In the genomic region with DNA sequence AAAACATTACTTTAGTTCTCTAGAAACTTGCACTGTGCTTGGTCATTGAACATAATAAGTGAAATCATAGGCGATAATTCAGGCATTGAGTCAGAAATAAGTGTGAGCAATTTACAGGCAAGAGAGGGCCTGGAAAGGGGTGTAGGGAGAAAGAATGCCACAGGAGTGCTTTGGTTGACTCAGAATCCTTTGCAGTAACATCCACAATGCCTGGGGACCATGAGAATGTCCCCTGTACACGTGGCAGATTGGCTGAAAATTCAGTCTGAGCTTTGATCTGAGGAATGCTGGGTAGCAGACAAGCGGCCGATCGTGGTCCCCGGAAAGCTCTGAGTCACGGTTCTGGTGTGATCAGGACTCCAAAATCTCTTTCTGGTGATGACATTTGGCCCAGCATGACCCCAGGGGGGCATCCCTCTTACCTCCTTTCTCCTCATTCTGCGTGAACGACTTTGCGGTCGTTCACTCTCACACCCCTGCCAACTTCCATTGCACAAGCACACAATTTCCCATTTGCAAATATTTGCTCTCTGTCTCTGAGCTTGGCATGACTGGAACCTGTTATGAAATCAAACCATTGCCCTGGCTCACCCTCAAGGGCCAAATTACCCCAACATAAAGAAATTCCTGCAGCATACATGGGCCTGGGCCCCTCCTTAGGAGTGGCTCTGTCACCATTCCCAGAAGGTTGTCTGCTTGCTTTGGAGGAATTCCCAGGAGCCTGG, we compare ENCODE assay signal across 1 cellular context.
TF ChIP-seq lines count a peak whose summit lies in the region.

No MANE protein-coding gene starts in this region.

TF ChIP-seq in A549, 52 proteins besides CTCF, POLR2A, EP300 and RAD21 (continued from another document):
- TF ChIP-seq, protein P1, sequence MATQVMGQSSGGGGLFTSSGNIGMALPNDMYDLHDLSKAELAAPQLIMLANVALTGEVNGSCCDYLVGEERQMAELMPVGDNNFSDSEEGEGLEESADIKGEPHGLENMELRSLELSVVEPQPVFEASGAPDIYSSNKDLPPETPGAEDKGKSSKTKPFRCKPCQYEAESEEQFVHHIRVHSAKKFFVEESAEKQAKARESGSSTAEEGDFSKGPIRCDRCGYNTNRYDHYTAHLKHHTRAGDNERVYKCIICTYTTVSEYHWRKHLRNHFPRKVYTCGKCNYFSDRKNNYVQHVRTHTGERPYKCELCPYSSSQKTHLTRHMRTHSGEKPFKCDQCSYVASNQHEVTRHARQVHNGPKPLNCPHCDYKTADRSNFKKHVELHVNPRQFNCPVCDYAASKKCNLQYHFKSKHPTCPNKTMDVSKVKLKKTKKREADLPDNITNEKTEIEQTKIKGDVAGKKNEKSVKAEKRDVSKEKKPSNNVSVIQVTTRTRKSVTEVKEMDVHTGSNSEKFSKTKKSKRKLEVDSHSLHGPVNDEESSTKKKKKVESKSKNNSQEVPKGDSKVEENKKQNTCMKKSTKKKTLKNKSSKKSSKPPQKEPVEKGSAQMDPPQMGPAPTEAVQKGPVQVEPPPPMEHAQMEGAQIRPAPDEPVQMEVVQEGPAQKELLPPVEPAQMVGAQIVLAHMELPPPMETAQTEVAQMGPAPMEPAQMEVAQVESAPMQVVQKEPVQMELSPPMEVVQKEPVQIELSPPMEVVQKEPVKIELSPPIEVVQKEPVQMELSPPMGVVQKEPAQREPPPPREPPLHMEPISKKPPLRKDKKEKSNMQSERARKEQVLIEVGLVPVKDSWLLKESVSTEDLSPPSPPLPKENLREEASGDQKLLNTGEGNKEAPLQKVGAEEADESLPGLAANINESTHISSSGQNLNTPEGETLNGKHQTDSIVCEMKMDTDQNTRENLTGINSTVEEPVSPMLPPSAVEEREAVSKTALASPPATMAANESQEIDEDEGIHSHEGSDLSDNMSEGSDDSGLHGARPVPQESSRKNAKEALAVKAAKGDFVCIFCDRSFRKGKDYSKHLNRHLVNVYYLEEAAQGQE (IDR thresholded peaks at IDR 0.05): no peak
- TF ChIP-seq HDAC2 (IDR thresholded peaks at IDR 0.05): no peak
- no peak for TF ChIP-seq ESRRA (IDR thresholded peaks at IDR 0.05; ENCODE audit: borderline replicate concordance, low read length)
- peak; percentile 53 for TF ChIP-seq BHLHE40 (IDR thresholded peaks at IDR 0.05; ENCODE audit: low read depth, low read length)
- TF ChIP-seq, protein P2, sequence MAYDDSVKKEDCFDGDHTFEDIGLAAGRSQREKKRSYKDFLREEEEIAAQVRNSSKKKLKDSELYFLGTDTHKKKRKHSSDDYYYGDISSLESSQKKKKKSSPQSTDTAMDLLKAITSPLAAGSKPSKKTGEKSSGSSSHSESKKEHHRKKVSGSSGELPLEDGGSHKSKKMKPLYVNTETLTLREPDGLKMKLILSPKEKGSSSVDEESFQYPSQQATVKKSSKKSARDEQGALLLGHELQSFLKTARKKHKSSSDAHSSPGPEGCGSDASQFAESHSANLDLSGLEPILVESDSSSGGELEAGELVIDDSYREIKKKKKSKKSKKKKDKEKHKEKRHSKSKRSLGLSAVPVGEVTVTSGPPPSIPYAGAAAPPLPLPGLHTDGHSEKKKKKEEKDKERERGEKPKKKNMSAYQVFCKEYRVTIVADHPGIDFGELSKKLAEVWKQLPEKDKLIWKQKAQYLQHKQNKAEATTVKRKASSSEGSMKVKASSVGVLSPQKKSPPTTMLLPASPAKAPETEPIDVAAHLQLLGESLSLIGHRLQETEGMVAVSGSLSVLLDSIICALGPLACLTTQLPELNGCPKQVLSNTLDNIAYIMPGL (CRISPR knock-in tag; IDR thresholded peaks at IDR 0.05; ENCODE audit: borderline replicate concordance): no peak
- peak; percentile 83 for TF ChIP-seq MYC (IDR thresholded peaks at IDR 0.05; ENCODE audit: borderline replicate concordance, low read length)
- TF ChIP-seq MAFK (IDR thresholded peaks at IDR 0.05; ENCODE audit: partially characterized antibody): peak; percentile 74
- 0 out of 2 replicates have a peak, but pooled peaks have one; percentile 52 for TF ChIP-seq MAZ (IDR thresholded peaks at IDR 0.05; ENCODE audit: borderline replicate concordance, low read depth, low read length)
- TF ChIP-seq NR3C1 (IDR thresholded peaks at IDR 0.05): no peak
- TF ChIP-seq, protein P3, sequence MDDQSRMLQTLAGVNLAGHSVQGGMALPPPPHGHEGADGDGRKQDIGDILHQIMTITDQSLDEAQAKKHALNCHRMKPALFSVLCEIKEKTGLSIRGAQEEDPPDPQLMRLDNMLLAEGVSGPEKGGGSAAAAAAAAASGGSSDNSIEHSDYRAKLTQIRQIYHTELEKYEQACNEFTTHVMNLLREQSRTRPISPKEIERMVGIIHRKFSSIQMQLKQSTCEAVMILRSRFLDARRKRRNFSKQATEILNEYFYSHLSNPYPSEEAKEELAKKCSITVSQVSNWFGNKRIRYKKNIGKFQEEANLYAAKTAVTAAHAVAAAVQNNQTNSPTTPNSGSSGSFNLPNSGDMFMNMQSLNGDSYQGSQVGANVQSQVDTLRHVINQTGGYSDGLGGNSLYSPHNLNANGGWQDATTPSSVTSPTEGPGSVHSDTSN (IDR thresholded peaks at IDR 0.05): peak; percentile 82
- no peak for TF ChIP-seq EHMT2 (IDR thresholded peaks at IDR 0.05; ENCODE audit: low read depth)
- no peak for TF ChIP-seq KDM1A (IDR thresholded peaks at IDR 0.05; ENCODE audit: low read depth)
- TF ChIP-seq, protein P4, sequence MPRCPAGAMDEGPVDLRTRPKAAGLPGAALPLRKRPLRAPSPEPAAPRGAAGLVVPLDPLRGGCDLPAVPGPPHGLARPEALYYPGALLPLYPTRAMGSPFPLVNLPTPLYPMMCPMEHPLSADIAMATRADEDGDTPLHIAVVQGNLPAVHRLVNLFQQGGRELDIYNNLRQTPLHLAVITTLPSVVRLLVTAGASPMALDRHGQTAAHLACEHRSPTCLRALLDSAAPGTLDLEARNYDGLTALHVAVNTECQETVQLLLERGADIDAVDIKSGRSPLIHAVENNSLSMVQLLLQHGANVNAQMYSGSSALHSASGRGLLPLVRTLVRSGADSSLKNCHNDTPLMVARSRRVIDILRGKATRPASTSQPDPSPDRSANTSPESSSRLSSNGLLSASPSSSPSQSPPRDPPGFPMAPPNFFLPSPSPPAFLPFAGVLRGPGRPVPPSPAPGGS (IDR thresholded peaks at IDR 0.05): peak; percentile 100
- no peak for TF ChIP-seq RCOR1 (IDR thresholded peaks at IDR 0.05; ENCODE audit: low read depth, low read length)
- peak; percentile 100 for TF ChIP-seq CEBPB (IDR thresholded peaks at IDR 0.05)
- TF ChIP-seq RARB (CRISPR knock-in tag; IDR thresholded peaks at IDR 0.05): peak; percentile 98
- no peak for TF ChIP-seq RFX5 (IDR thresholded peaks at IDR 0.05)
- TF ChIP-seq NPAS2 (CRISPR knock-in tag; IDR thresholded peaks at IDR 0.05; ENCODE audit: borderline replicate concordance): no peak
- TF ChIP-seq, protein P5, sequence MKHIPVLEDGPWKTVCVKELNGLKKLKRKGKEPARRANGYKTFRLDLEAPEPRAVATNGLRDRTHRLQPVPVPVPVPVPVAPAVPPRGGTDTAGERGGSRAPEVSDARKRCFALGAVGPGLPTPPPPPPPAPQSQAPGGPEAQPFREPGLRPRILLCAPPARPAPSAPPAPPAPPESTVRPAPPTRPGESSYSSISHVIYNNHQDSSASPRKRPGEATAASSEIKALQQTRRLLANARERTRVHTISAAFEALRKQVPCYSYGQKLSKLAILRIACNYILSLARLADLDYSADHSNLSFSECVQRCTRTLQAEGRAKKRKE (CRISPR knock-in tag; IDR thresholded peaks at IDR 0.05; ENCODE audit: low read depth): peak; percentile 86
- no peak for TF ChIP-seq CBX2 (IDR thresholded peaks at IDR 0.05; ENCODE audit: borderline replicate concordance, low read depth)
- TF ChIP-seq POLR2AphosphoS2 (conservative IDR thresholded peaks at IDR 0.05; ENCODE audit: low read length): no peak
- TF ChIP-seq, protein P6, sequence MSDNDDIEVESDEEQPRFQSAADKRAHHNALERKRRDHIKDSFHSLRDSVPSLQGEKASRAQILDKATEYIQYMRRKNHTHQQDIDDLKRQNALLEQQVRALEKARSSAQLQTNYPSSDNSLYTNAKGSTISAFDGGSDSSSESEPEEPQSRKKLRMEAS (IDR thresholded peaks at IDR 0.05): peak; percentile 97
- TF ChIP-seq, protein P7, sequence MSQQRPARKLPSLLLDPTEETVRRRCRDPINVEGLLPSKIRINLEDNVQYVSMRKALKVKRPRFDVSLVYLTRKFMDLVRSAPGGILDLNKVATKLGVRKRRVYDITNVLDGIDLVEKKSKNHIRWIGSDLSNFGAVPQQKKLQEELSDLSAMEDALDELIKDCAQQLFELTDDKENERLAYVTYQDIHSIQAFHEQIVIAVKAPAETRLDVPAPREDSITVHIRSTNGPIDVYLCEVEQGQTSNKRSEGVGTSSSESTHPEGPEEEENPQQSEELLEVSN (IDR thresholded peaks at IDR 0.05; ENCODE audit: borderline replicate concordance, low read depth): peak; percentile 80; the same call in 1 of the 2 replicates
- TF ChIP-seq TP53 (CRISPR knock-in tag; IDR thresholded peaks at IDR 0.05): no peak
- peak; percentile 53; the same call in 1 of the 2 replicates for TF ChIP-seq HOXA7 (CRISPR knock-in tag; IDR thresholded peaks at IDR 0.05)
- TF ChIP-seq, protein P8, sequence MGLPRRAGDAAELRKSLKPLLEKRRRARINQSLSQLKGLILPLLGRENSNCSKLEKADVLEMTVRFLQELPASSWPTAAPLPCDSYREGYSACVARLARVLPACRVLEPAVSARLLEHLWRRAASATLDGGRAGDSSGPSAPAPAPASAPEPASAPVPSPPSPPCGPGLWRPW (IDR thresholded peaks at IDR 0.05): peak; percentile 99
- no peak for TF ChIP-seq TFCP2L1 (CRISPR knock-in tag; IDR thresholded peaks at IDR 0.05)
- no peak for TF ChIP-seq ZC3H11A (IDR thresholded peaks at IDR 0.05)
- peak; percentile 50 for TF ChIP-seq ZFP36 (IDR thresholded peaks at IDR 0.05; ENCODE audit: borderline replicate concordance, partially characterized antibody)
- TF ChIP-seq KDM5A (IDR thresholded peaks at IDR 0.05): no peak
- TF ChIP-seq NFE2L2 (conservative IDR thresholded peaks at IDR 0.05; ENCODE audit: low read length): peak; percentile 47; the same call in 1 of the 2 replicates
- TF ChIP-seq SMC3 (IDR thresholded peaks at IDR 0.05): peak; percentile 68
- no peak for TF ChIP-seq PHF8 (IDR thresholded peaks at IDR 0.05; ENCODE audit: borderline replicate concordance, low read depth)
- peak; percentile 91; the same call in 1 of the 2 replicates for TF ChIP-seq HOXB13 (CRISPR knock-in tag; IDR thresholded peaks at IDR 0.05; ENCODE audit: low read depth)
- no peak for TF ChIP-seq SREBF2 (IDR thresholded peaks at IDR 0.05)
- TF ChIP-seq HOXB5 (CRISPR knock-in tag; IDR thresholded peaks at IDR 0.05): peak; percentile 89
- TF ChIP-seq HEYL (CRISPR knock-in tag; IDR thresholded peaks at IDR 0.05): peak; percentile 43; the same call in 1 of the 2 replicates
- no peak for TF ChIP-seq CHD4 (IDR thresholded peaks at IDR 0.05; ENCODE audit: borderline replicate concordance)
- TF ChIP-seq EHF (CRISPR knock-in tag; IDR thresholded peaks at IDR 0.05): peak; percentile 75
- TF ChIP-seq JUNB (IDR thresholded peaks at IDR 0.05): peak; percentile 100
